ENCODE assay signal across 35 cellular contexts in the genomic region with DNA sequence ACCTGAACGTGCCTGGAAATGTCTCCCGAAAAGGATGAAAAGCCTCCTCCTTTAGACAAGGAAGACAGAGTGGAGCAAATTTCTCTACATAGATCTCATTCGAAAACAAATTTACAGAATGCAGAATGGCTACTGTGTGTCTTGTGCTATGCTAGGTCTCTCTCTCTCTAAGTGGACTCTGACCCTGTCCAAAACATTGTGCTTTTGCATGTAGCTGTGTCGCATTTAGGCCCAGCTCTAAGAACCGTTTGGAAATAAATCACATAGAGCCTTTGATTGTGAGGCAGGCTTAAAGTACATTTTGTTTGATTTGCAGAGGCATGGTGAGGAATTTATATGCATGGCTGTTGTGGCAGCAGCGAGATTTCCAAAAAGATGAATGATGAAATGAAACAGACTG.
DNase-seq lines count a peak whose midpoint lies in the region; ATAC-seq, FAIRE-seq and TF ChIP-seq lines count a peak whose summit lies in the region.
"Had no signal": no experiment of that assay in that cellular context is flagged by ENCODE, and none has a peak within 500 bp of the region (broad histone marks: within the 10 kb centered on the region; RNA-seq: fewer than 3 reads in every experiment).

No MANE protein-coding gene starts in this region.

- H4K91ac ChIP-seq in H1 (replicated peaks; ENCODE audit: insufficient read length, low read length): no peak overlapping the region

- H3K36me3 ChIP-seq in HepG2 (replicated peaks in 1 of 2; ENCODE audit: control insufficient read depth in 1 of 2, insufficient read depth in 2 of 2, low read length in 2 of 2) (no peaks in the 10 kb centered on the region), right lobe of liver (no peaks in the 10 kb centered on the region), H1 (ENCODE audit: control insufficient read depth in 2 of 4, insufficient read depth in 4 of 4, low read length in 3 of 4) (no peaks in the 10 kb centered on the region)
- H3K36me3 ChIP-seq: BE2C; BLaER1; BLaER1 treated with 17β-estradiol and CSF1 and Interleukin-3, amounts not matched to agents 10 nM and 100 nM had no signal

- H3K27me3 ChIP-seq in HepG2 (ENCODE audit: control insufficient read depth in 1 of 2, insufficient read depth in 2 of 2, low read length in 2 of 2): peaks cover 0 to 10% of the 10 kb centered on the region in 2 experiments; a peak in 4 of 5 replicates
- H3K27me3 ChIP-seq in right lobe of liver: no peaks in the 10 kb centered on the region
- H3K27me3 ChIP-seq in H1 (replicated peaks in 1 of 4; ENCODE audit: control insufficient read depth in 3 of 4, extremely low read depth in 1 of 4, insufficient read depth in 3 of 4, low read length in 3 of 4): peaks cover 0 to 2% (median 0%) of the 10 kb centered on the region in 4 experiments; a peak in 2 of 7 replicates
- H3K27me3 ChIP-seq: BLaER1; BLaER1 treated with 17β-estradiol and CSF1 and Interleukin-3, amounts not matched to agents 10 nM and 100 nM had no signal

- no peak for DNase-seq in HepG2 (ENCODE audit: low spot score)
- DNase-seq in right lobe of liver: no peak
- DNase-seq in NCI-H526 (lab: John Stamatoyannopoulos, UW): peak; percentile 80 to 85
- peak; percentile 83 for DNase-seq in NCI-H526 treated with DMSO at 0.1 percent for 48 hours (lab: John Stamatoyannopoulos, UW)
- DNase-seq in H1 (ENCODE audit: low read depth in 1 of 2, low spot score in 2 of 2): no peak
- no peak for DNase-seq in NCI-H2029 (lab: John Stamatoyannopoulos, UW)
- DNase-seq in DMS153 treated with DMSO at 0.1 percent for 48 hours (lab: John Stamatoyannopoulos, UW; ENCODE audit: unreplicated experiment): no peak
- no peak for DNase-seq in activated effector memory CD4-positive, alpha-beta T cell treated with anti-CD3 and anti-CD28 coated beads, Interleukin-2, amount 50 U/mL, for 16 hours
- DNase-seq: 8988T; ACHN; AML-193; BE2C; C1 segment of cervical spinal cord; Caco-2; Calu3; CD4-positive, alpha-beta memory T cell; CD4-positive, alpha-beta T cell; CD4-positive, CD25-positive, alpha-beta regulatory T cell; CD8-positive, alpha-beta memory T cell; CD8-positive, alpha-beta T cell; COR-L47; DMS 273 treated with DMSO at 0.1 percent for 48 hours; DMS153; DMS53; DMS79; DMS79 treated with DMSO at 0.1 percent for 48 hours; DND-41; EL had no signal

- no peak overlapping the region for H2BK12ac ChIP-seq in H1 (ENCODE audit: low read depth, low read length)

- H2AK5ac ChIP-seq in H1 (ENCODE audit: low read depth, low read length): no peak overlapping the region

- H3K9me3 ChIP-seq in HepG2 (ENCODE audit: low read length): no peaks in the 10 kb centered on the region
- no peaks in the 10 kb centered on the region for H3K9me3 ChIP-seq in right lobe of liver
- peaks cover 9 to 11% of the 10 kb centered on the region in 2 experiments; a peak in 3 of 4 replicates for H3K9me3 ChIP-seq in H1 (ENCODE audit: insufficient read depth in 2 of 2, low read depth in 1 of 2, low read length in 1 of 2)
- H3K9me3 ChIP-seq: BE2C, Caco-2 had no signal

- no peaks in the 10 kb centered on the region for H3K79me2 ChIP-seq in HepG2 (ENCODE audit: insufficient read depth, low read length)
- H3K79me2 ChIP-seq in H1 (ENCODE audit: control insufficient read depth in 1 of 2, insufficient read depth in 2 of 2, low read length in 2 of 2): no peaks in the 10 kb centered on the region

- no peak for TF ChIP-seq RAD21 in HepG2 (CRISPR knock-in tag; IDR thresholded peaks at IDR 0.05)
- no peak for TF ChIP-seq RAD21 in H1 (IDR thresholded peaks at IDR 0.05 in 1 of 2, conservative IDR thresholded peaks at IDR 0.05 in 1 of 2; ENCODE audit: low read depth in 2 of 2, low read length in 2 of 2)

- CTCF ChIA-PET in HepG2 (lab: Yijun Ruan, JAX; ENCODE audit: low intra/inter-chr PET ratio, low total read pairs): no interaction called here
- CTCF ChIA-PET in H1 (lab: Charles Lee; ENCODE audit: partially characterized antibody): interaction anchor here (0.7 to 1.7 kb wide), 8 partner anchors 9 to 789 kb away, joined by 3 to 5 read pairs (median 3); no protein-coding TSS in a partner anchor

- no peak overlapping the region for H2BK15ac ChIP-seq in H1 (ENCODE audit: low read length)

- H4K20me1 ChIP-seq in HepG2 (ENCODE audit: insufficient read depth, low read length) (no peaks in the 10 kb centered on the region), H1 (replicated peaks in 1 of 2; ENCODE audit: control insufficient read depth in 1 of 2, insufficient read depth in 2 of 2, low read length in 2 of 2) (no peaks in the 10 kb centered on the region)
- H4K20me1 ChIP-seq: BLaER1; BLaER1 treated with 17β-estradiol and CSF1 and Interleukin-3, amounts not matched to agents 10 nM and 100 nM had no signal

- no peak overlapping the region for H2AFZ ChIP-seq in HepG2 (ENCODE audit: low read length)
- 0 out of 2 replicates have a peak overlapping the region, but pooled peaks have one; percentile 18 for H2AFZ ChIP-seq in H1 (ENCODE audit: low read length)

- no TSS peak for BruUV-seq in HepG2 (replicated peaks; lab: Mats Ljungman, UMichigan)

- no peak overlapping the region for H2BK20ac ChIP-seq in H1 (ENCODE audit: low read length)

- H3K18ac ChIP-seq in H1 (ENCODE audit: extremely low read depth, low read length): no peak overlapping the region

- FAIRE-seq in HepG2 (lab: Jason Lieb, UNC) (no peak), H1 (lab: Jason Lieb, UNC) (peak; percentile 7)
- FAIRE-seq: A204.1, D721Med had no signal

- in situ Hi-C loops in HepG2 (cut with HindIII; ENCODE audit: extremely low pct_ligation_motif_present, low pct_unique_long_range_greater_than_20kb): no loop called here

- H3K4me3 ChIP-seq in HepG2 (replicated peaks in 1 of 3; ENCODE audit: insufficient read depth in 1 of 3, low read depth in 2 of 3, low read length in 3 of 3): no peak overlapping the region
- H3K4me3 ChIP-seq in right lobe of liver: no peak overlapping the region
- no peak overlapping the region for H3K4me3 ChIP-seq in H1 (ENCODE audit: extremely low read depth in 1 of 4, insufficient read depth in 2 of 4, low read depth in 3 of 4, low read length in 4 of 4)
- H3K4me3 ChIP-seq: A549; BLaER1; BLaER1 treated with 17β-estradiol and CSF1 and Interleukin-3, amounts not matched to agents 10 nM and 100 nM had no signal

- H3K56ac ChIP-seq in H1 (replicated peaks; ENCODE audit: insufficient read length, low read depth, low read length): no peak overlapping the region

- no peak overlapping the region for H3K14ac ChIP-seq in H1 (ENCODE audit: insufficient read length)

- H4K8ac ChIP-seq in H1 (ENCODE audit: extremely low read depth, insufficient read depth, low read length): no peak overlapping the region

- no peak overlapping the region for H2BK120ac ChIP-seq in H1 (replicated peaks; ENCODE audit: low read depth, low read length)

- H3K9ac ChIP-seq in HepG2 (ENCODE audit: insufficient read depth, low read depth, low read length) (no peak overlapping the region), H1 (replicated peaks in 1 of 4; ENCODE audit: extremely low read depth in 1 of 4, low read depth in 3 of 4, low read length in 3 of 4) (no peak overlapping the region)
- H3K9ac ChIP-seq: BLaER1; BLaER1 treated with 17β-estradiol and CSF1 and Interleukin-3, amounts not matched to agents 10 nM and 100 nM had no signal

- intact Hi-C loops in HepG2 (cut with micrococcal nuclease; ENCODE audit: unreplicated experiment) (no loop called here), right lobe of liver (cut with DNase I) (no loop called here)

- no peak for ATAC-seq in HepG2
- no peak for ATAC-seq in right lobe of liver
- ATAC-seq: A549; CD8-positive, alpha-beta T cell had no signal

- no peak overlapping the region for H2BK5ac ChIP-seq in H1 (ENCODE audit: low read depth, low read length)

- no peaks in the 10 kb centered on the region for H3K79me1 ChIP-seq in H1 (ENCODE audit: low read depth, low read length)

- TF ChIP-seq POLR2A in HepG2 (IDR thresholded peaks at IDR 0.05; ENCODE audit: insufficient read depth in 1 of 2, low read depth in 2 of 2, low read length in 2 of 2): no peak
- no peak for TF ChIP-seq POLR2A in right lobe of liver (IDR thresholded peaks at IDR 0.05)
- no peak for TF ChIP-seq POLR2A in H1 (IDR thresholded peaks at IDR 0.05; ENCODE audit: control extremely low read depth in 1 of 2, low read depth in 2 of 2, low read length in 2 of 2)

- no peaks in the 10 kb centered on the region for H3K23me2 ChIP-seq in H1 (ENCODE audit: low read depth, low read length)

- TF ChIP-seq CTCF in HepG2 (CRISPR knock-in tag; IDR thresholded peaks at IDR 0.05): no peak
- no peak for TF ChIP-seq CTCF in right lobe of liver (IDR thresholded peaks at IDR 0.05)
- TF ChIP-seq CTCF in H1 (IDR thresholded peaks at IDR 0.05; ENCODE audit: control extremely low read depth in 1 of 3, insufficient read depth in 1 of 3, low read depth in 1 of 3, low read length in 3 of 3): no peak

- H3K4me1 ChIP-seq in HepG2 (ENCODE audit: insufficient read depth, low read length) (no peaks in the 10 kb centered on the region), right lobe of liver (no peaks in the 10 kb centered on the region), H1 (replicated peaks in 1 of 4; ENCODE audit: control insufficient read depth in 3 of 4, insufficient read depth in 4 of 4, low read length in 3 of 4) (no peaks in the 10 kb centered on the region)
- H3K4me1 ChIP-seq: A549, Caco-2 had no signal

- no peak overlapping the region for H3K4me2 ChIP-seq in HepG2 (ENCODE audit: low read depth, low read length)
- H3K4me2 ChIP-seq in H1 (ENCODE audit: insufficient read depth in 1 of 2, low read depth in 2 of 2, low read length in 2 of 2): no peak overlapping the region
- H3K4me2 ChIP-seq: A549; BLaER1; BLaER1 treated with 17β-estradiol and CSF1 and Interleukin-3, amounts not matched to agents 10 nM and 100 nM had no signal

- 0% methylated on average over 6 of the region's 6 CpGs for WGBS in HepG2 (ENCODE audit: low lambda C conversion rate)
- WGBS in right lobe of liver (ENCODE audit: insufficient coverage, low coverage, low lambda C conversion rate, missing lambda C conversion rate): 70% methylated on average over 5 of the region's 6 CpGs
- WGBS in H1 (ENCODE audit: extremely low coverage in 1 of 2, insufficient coverage in 1 of 2, insufficient read length in 1 of 2, insufficient replicate concordance in 2 of 2, low coverage in 1 of 2, low lambda C conversion rate in 2 of 2, missing lambda C conversion rate in 1 of 2), 2 experiments: 89% methylated on average over 6 of the region's 6 CpGs; no CpG with 5 or more reads in 1 of the 2 experiments

- H3K27ac ChIP-seq in HepG2 (ENCODE audit: extremely low read length, insufficient read depth, low read length): no peak overlapping the region
- H3K27ac ChIP-seq in right lobe of liver: no peak overlapping the region
- no peak overlapping the region for H3K27ac ChIP-seq in H1 (ENCODE audit: low read depth, low read length)
- H3K27ac ChIP-seq: 22Rv1; A549; BLaER1; BLaER1 treated with 17β-estradiol and CSF1 and Interleukin-3, amounts not matched to agents 10 nM and 100 nM; C4-2B had no signal

- H3K23ac ChIP-seq in H1 (ENCODE audit: insufficient read length): no peak overlapping the region

- no peak for TF ChIP-seq EP300 in HepG2 (IDR thresholded peaks at IDR 0.05; ENCODE audit: low read depth in 2 of 2, low read length in 2 of 2)
- no peak for TF ChIP-seq EP300 in HepG2 (CRISPR knock-in tag; IDR thresholded peaks at IDR 0.05; ENCODE audit: borderline replicate concordance)
- TF ChIP-seq EP300 in H1 (IDR thresholded peaks at IDR 0.05; ENCODE audit: borderline replicate concordance in 1 of 2, low read depth in 2 of 2, low read length in 2 of 2): no peak

- H4K5ac ChIP-seq in H1 (ENCODE audit: insufficient read length, low read depth, low read length): no peak overlapping the region

- H3K4ac ChIP-seq in H1 (replicated peaks; ENCODE audit: insufficient read length, low read depth, low read length): no peak overlapping the region

- POLR2A ChIA-PET in HepG2 (lab: Yijun Ruan, JAX) (no interaction called here), H1 (lab: Charles Lee; ENCODE audit: partially characterized antibody) (no interaction called here)

Comparison
In these comparisons a context has a peak if more than half of its experiments do, and no peak if none do; other contexts are left out.
1. DNase-seq: peak in NCI-H526 (2 of 2) and NCI-H526 treated with DMSO at 0.1 percent for 48 hours (single experiment); none in HepG2 (single experiment), right lobe of liver (0 of 3), H1 (0 of 2), NCI-H2029 (single experiment), DMS153 treated with DMSO at 0.1 percent for 48 hours (single experiment) and activated effector memory CD4-positive, alpha-beta T cell treated with anti-CD3 and anti-CD28 coated beads, Interleukin-2, amount 50 U/mL, for 16 hours (single experiment).